Comparison of ENCODE assay signal across 15 cellular contexts in the genomic region with DNA sequence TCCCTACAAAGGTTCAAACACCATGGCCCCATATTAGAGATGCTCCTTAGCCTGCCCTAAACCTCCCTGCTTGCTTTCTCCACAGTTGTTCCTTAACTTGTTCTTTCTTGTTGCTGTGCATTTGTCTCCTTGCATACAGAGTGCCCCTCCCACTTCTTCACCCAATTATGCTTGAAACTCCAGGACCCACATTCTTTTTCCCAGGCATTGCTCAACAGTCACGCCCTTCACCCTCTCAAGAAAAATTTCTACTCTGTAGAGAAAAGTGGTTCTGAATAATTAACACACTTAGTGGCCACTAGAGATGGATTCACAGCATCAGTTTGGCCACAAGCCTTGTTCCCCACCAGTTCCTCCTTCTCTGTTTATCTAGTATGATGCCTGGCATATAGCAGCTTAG.
"Had no signal": no experiment of that assay in that cellular context is flagged by ENCODE, and none has a peak within 500 bp of the region (broad histone marks: within the 10 kb centered on the region; RNA-seq: fewer than 3 reads in every experiment).

No MANE protein-coding gene starts in this region.

- H3K27me3 ChIP-seq: neutrophil, thyroid gland had no signal

- DNase-seq: activated CD4-positive, alpha-beta T cell treated with anti-CD3 and anti-CD28 coated beads, Interleukin-2, amount 10 ng/mL, durations not matched to agents 7 days and 5 days; activated CD4-positive, CD25-positive, alpha-beta regulatory T cell; activated CD8-positive, alpha-beta memory T cell treated with anti-CD3 and anti-CD28 coated beads for 24 hours; activated naive CD4-positive, alpha-beta T cell; activated naive CD8-positive, alpha-beta T cell treated with anti-CD3 and anti-CD28 coated beads, Interleukin-2, amount 10 ng/mL, durations not matched to agents 7 days and 5 days; aorta; effector CD4-positive, alpha-beta T cell; naive thymus-derived CD8-positive, alpha-beta T cell; stimulated activated CD4-positive, alpha-beta T cell treated with anti-CD3 and anti-CD28 coated beads, Interleukin-15, amount 100 ng/mL, for 24 hours; stimulated activated CD4-positive, alpha-beta T cell treated with anti-CD3 and anti-CD28 coated beads, Interleukin-4, amount 100 ng/mL, for 1 hour; stimulated activated naive B cell treated with anti-CD40 and anti-IgM and Interleukin-4, amounts not matched to agents 10 μg/mL and 1 μg/mL and 100 μg/mL, for 72 hours; T-helper 2 cell; thyroid gland had no signal

- H3K9ac ChIP-seq: parathyroid adenoma had no signal

- H3K9me3 ChIP-seq: neutrophil, thyroid gland had no signal

- H3K4me3 ChIP-seq: thyroid gland had no signal

- H2AFZ ChIP-seq: parathyroid adenoma had no signal

- H3K27ac ChIP-seq: neutrophil, parathyroid adenoma, thyroid gland had no signal

- H3K4me1 ChIP-seq: parathyroid adenoma had no signal

- H3K36me3 ChIP-seq: neutrophil, thyroid gland had no signal
